ENCODE assay signal across 9 cellular contexts in genomic region chr4:75715105-75715799, GRCh38. TPM values are rescaled to one million over a fixed set of nuclear protein-coding genes. Genes with fewer than 3 reads are reported as not detected.
DNase-seq lines count a peak whose midpoint lies in the region; ATAC-seq and TF ChIP-seq lines count a peak whose summit lies in the region.
"Had no signal": no experiment of that assay in that cellular context is flagged by ENCODE, and none has a peak within 500 bp of the region (broad histone marks: within the 10 kb centered on the region; RNA-seq: fewer than 3 reads in every experiment).

No MANE protein-coding gene starts in this region.

- peak; percentile 30 for DNase-seq in Ammon's horn (ENCODE audit: low spot score)
- DNase-seq in dedifferentiated amniotic fluid mesenchymal stem cell (ENCODE audit: extremely low spot score): peak; percentile 47
- peak; percentile 25 for DNase-seq in osteocyte (ENCODE audit: extremely low spot score, unreplicated experiment)
- no peak for DNase-seq in activated naive CD4-positive, alpha-beta T cell treated with anti-CD3 and anti-CD28 coated beads, Interleukin-2, amount 50 U/mL, for 16 hours
- DNase-seq: CD8-positive, alpha-beta T cell had no signal

- no peak overlapping the region for H3K4me3 Mint-ChIP-seq in osteocyte (ENCODE audit: unreplicated experiment)
- H3K4me3 Mint-ChIP-seq: CD8-positive, alpha-beta T cell had no signal

- TF ChIP-seq CTCF in osteocyte (IDR thresholded peaks at IDR 0.05): no peak

- H3K27me3 Mint-ChIP-seq in osteocyte (ENCODE audit: unreplicated experiment): no peaks in the 10 kb centered on the region

- no peaks in the 10 kb centered on the region for H3K36me3 Mint-ChIP-seq in osteocyte (ENCODE audit: unreplicated experiment)

- no peaks in the 10 kb centered on the region for H3K9me3 Mint-ChIP-seq in osteocyte (ENCODE audit: unreplicated experiment)
- H3K9me3 Mint-ChIP-seq: CD8-positive, alpha-beta T cell had no signal

- H3K27ac Mint-ChIP-seq in osteocyte (ENCODE audit: unreplicated experiment): peak overlapping the region; percentile 79
- H3K27ac Mint-ChIP-seq: CD8-positive, alpha-beta T cell had no signal

- ATAC-seq in HG03135 (IDR thresholded peaks at IDR 0.05; ENCODE audit: unreplicated experiment) (peak; percentile 52), HG03025 (IDR thresholded peaks at IDR 0.05; ENCODE audit: low FRiP score, unreplicated experiment) (no peak), GM21825 (IDR thresholded peaks at IDR 0.05; ENCODE audit: unreplicated experiment) (no peak), GM21526 (IDR thresholded peaks at IDR 0.05; ENCODE audit: low FRiP score, unreplicated experiment) (no peak)
- ATAC-seq: CD8-positive, alpha-beta T cell had no signal

- H3K4me1 Mint-ChIP-seq in osteocyte (ENCODE audit: unreplicated experiment): peaks cover 20% of the 10 kb centered on the region

RNA-seq across cellular contexts. Expression of gene USO1, which starts 9.1 kb away (rescaled TPM):
- 67.6 and 69.6 TPM in 2 replicates for total RNA-seq in osteocyte

RNA-seq across cellular contexts. Expression of gene G3BP2, which starts 42.0 kb away (rescaled TPM):
- total RNA-seq in osteocyte: 138 and 141 TPM in 2 replicates
